Comparison of ENCODE assay signal across 1 cellular context in genomic region chr1:24727490-24728214, GRCh38.
TF ChIP-seq lines count a peak whose summit lies in the region.

No MANE protein-coding gene starts in this region.

TF ChIP-seq in WTC11, 78 proteins besides CTCF, POLR2A, EP300 and RAD21 (continued from another document):
- TF ChIP-seq ZNF425 (CRISPR knock-in tag; conservative IDR thresholded peaks at IDR 0.05) (no peak), GRHL2 (CRISPR knock-in tag; IDR thresholded peaks at IDR 0.05; ENCODE audit: insufficient replicate concordance, severe bottlenecking) (no peak), USF2 (CRISPR knock-in tag; IDR thresholded peaks at IDR 0.05) (no peak), ZBTB21 (CRISPR knock-in tag; IDR thresholded peaks at IDR 0.05; ENCODE audit: borderline replicate concordance) (no peak), SP1 (CRISPR knock-in tag; conservative IDR thresholded peaks at IDR 0.05) (no peak)
